2 cellular contexts compared by ENCODE assay signal in genomic region chr2:246489-247145, GRCh38.
A peak's percentile ranks its signal among the peaks of the same experiment; 100 is the strongest.
TF ChIP-seq lines count a peak whose summit lies in the region.

No MANE protein-coding gene starts in this region.

TF ChIP-seq in K562, 482 proteins besides CTCF, POLR2A, EP300 and RAD21:
- no peak for TF ChIP-seq RBM17 (IDR thresholded peaks at IDR 0.05; ENCODE audit: borderline replicate concordance, low read depth, low read length)
- TF ChIP-seq SUPT5H (IDR thresholded peaks at IDR 0.05) = no peak
- TF ChIP-seq ZKSCAN3 (CRISPR knock-in tag; IDR thresholded peaks at IDR 0.05) = no peak
- peak in 1 of 2 experiments; percentile 56; a peak in 3 of 4 replicates for TF ChIP-seq KDM1A (IDR thresholded peaks at IDR 0.05)
- peak; percentile 78 for TF ChIP-seq VEZF1 (CRISPR knock-in tag; IDR thresholded peaks at IDR 0.05)
- no peak for TF ChIP-seq POU5F1 (IDR thresholded peaks at IDR 0.05; ENCODE audit: borderline replicate concordance, low read depth, low read length, partially characterized antibody)
- no peak for TF ChIP-seq RNF219 (CRISPR knock-in tag; IDR thresholded peaks at IDR 0.05)
- TF ChIP-seq, protein P1, sequence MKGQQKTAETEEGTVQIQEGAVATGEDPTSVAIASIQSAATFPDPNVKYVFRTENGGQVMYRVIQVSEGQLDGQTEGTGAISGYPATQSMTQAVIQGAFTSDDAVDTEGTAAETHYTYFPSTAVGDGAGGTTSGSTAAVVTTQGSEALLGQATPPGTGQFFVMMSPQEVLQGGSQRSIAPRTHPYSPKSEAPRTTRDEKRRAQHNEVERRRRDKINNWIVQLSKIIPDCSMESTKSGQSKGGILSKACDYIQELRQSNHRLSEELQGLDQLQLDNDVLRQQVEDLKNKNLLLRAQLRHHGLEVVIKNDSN (CRISPR knock-in tag; IDR thresholded peaks at IDR 0.05) = no peak
- TF ChIP-seq SPI1 (IDR thresholded peaks at IDR 0.05; ENCODE audit: borderline replicate concordance, low read depth, low read length) = peak; percentile 10; the same call in 1 of the 2 replicates
- TF ChIP-seq SMAD2 (IDR thresholded peaks at IDR 0.05; ENCODE audit: low read depth, low read length) = no peak
- TF ChIP-seq, protein P2, sequence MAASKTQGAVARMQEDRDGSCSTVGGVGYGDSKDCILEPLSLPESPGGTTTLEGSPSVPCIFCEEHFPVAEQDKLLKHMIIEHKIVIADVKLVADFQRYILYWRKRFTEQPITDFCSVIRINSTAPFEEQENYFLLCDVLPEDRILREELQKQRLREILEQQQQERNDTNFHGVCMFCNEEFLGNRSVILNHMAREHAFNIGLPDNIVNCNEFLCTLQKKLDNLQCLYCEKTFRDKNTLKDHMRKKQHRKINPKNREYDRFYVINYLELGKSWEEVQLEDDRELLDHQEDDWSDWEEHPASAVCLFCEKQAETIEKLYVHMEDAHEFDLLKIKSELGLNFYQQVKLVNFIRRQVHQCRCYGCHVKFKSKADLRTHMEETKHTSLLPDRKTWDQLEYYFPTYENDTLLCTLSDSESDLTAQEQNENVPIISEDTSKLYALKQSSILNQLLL (CRISPR knock-in tag; IDR thresholded peaks at IDR 0.05; ENCODE audit: borderline replicate concordance) = no peak
- TF ChIP-seq SMARCE1 (IDR thresholded peaks at IDR 0.05) = no peak
- TF ChIP-seq HNRNPK (IDR thresholded peaks at IDR 0.05; ENCODE audit: low read depth, low read length, poor library complexity, severe bottlenecking) = peak; percentile 23
- TF ChIP-seq POLR2AphosphoS2 (IDR thresholded peaks at IDR 0.05; ENCODE audit: low read length) = no peak
- no peak for TF ChIP-seq GTF2A2 (tag; IDR thresholded peaks at IDR 0.05)
- TF ChIP-seq ADNP (tag; IDR thresholded peaks at IDR 0.05) = no peak
- TF ChIP-seq MYBL2 (IDR thresholded peaks at IDR 0.05; ENCODE audit: low read depth) = no peak
- no peak for TF ChIP-seq MYBL2 (CRISPR knock-in tag; IDR thresholded peaks at IDR 0.05; ENCODE audit: borderline replicate concordance)
- no peak for TF ChIP-seq ZNF561 (CRISPR knock-in tag; conservative IDR thresholded peaks at IDR 0.05)
- TF ChIP-seq ARNT (IDR thresholded peaks at IDR 0.05) = no peak
TF ChIP-seq in K562: peak in this region for 4.

TF ChIP-seq in HepG2, 621 proteins besides CTCF, POLR2A, EP300 and RAD21 (continues in another document):
- TF ChIP-seq GFI1 (CRISPR knock-in tag; IDR thresholded peaks at IDR 0.05; ENCODE audit: borderline replicate concordance) (peak; percentile 70; the same call in 1 of the 2 replicates), RELA (CRISPR knock-in tag; IDR thresholded peaks at IDR 0.05) (no peak), MXI1 (IDR thresholded peaks at IDR 0.05; ENCODE audit: borderline replicate concordance, low read depth, low read length) (peak; percentile 19; the same call in 1 of the 3 replicates), ETV5 (CRISPR knock-in tag; IDR thresholded peaks at IDR 0.05; ENCODE audit: borderline replicate concordance) (no peak), TEAD3 (CRISPR knock-in tag; optimal IDR thresholded peaks at IDR 0.05; ENCODE audit: borderline replicate concordance) (peak; percentile 20), MXD3 (CRISPR knock-in tag; IDR thresholded peaks at IDR 0.05) (no peak), MAZ (IDR thresholded peaks at IDR 0.05; ENCODE audit: borderline replicate concordance, low read depth, low read length) (peak; percentile 78), MAZ (CRISPR knock-in tag; IDR thresholded peaks at IDR 0.05; ENCODE audit: low read depth) (no peak), KAT8 (CRISPR knock-in tag; IDR thresholded peaks at IDR 0.05) (peak; percentile 40; the same call in 1 of the 2 replicates), NFKB2 (CRISPR knock-in tag; IDR thresholded peaks at IDR 0.05; ENCODE audit: borderline replicate concordance) (no peak), TERF1 (CRISPR knock-in tag; IDR thresholded peaks at IDR 0.05) (no peak), GATAD2A (CRISPR knock-in tag; IDR thresholded peaks at IDR 0.05) (peak; percentile 50), PAX8 (CRISPR knock-in tag; IDR thresholded peaks at IDR 0.05; ENCODE audit: borderline replicate concordance) (no peak), HNRNPK (IDR thresholded peaks at IDR 0.05; ENCODE audit: low read depth, low read length, poor library complexity, severe bottlenecking) (peak; percentile 92), RORA (CRISPR knock-in tag; IDR thresholded peaks at IDR 0.05) (no peak), HMGXB4 (CRISPR knock-in tag; IDR thresholded peaks at IDR 0.05; ENCODE audit: borderline replicate concordance in 1 of 2, low read depth in 1 of 2) (peak in 1 of 2 experiments; percentile 33; a peak in 1 of 4 replicates), KAT2B (IDR thresholded peaks at IDR 0.05; ENCODE audit: borderline replicate concordance, low read depth, low read length) (no peak), ELF3 (CRISPR knock-in tag; IDR thresholded peaks at IDR 0.05) (peak; percentile 62), SOX13 (IDR thresholded peaks at IDR 0.05) (no peak), SOX13 (CRISPR knock-in tag; conservative IDR thresholded peaks at IDR 0.05 in 1 of 2, IDR thresholded peaks at IDR 0.05 in 1 of 2) (peak in 1 of 2 experiments; percentile 10; a peak in 1 of 4 replicates), ARID3A (IDR thresholded peaks at IDR 0.05; ENCODE audit: low read depth, low read length) (peak; percentile 70), KLF16 (CRISPR knock-in tag; IDR thresholded peaks at IDR 0.05) (peak in 1 of 2 experiments; percentile 51; a peak in 1 of 4 replicates), FOSL2 (CRISPR knock-in tag; IDR thresholded peaks at IDR 0.05) (0 out of 2 replicates have a peak, but pooled peaks have one; percentile 8), ZNF124 (CRISPR knock-in tag; IDR thresholded peaks at IDR 0.05) (no peak), SMC3 (IDR thresholded peaks at IDR 0.05; ENCODE audit: low read length) (peak; percentile 86), ZNF17 (CRISPR knock-in tag; IDR thresholded peaks at IDR 0.05) (no peak)
- TF ChIP-seq, protein P3, sequence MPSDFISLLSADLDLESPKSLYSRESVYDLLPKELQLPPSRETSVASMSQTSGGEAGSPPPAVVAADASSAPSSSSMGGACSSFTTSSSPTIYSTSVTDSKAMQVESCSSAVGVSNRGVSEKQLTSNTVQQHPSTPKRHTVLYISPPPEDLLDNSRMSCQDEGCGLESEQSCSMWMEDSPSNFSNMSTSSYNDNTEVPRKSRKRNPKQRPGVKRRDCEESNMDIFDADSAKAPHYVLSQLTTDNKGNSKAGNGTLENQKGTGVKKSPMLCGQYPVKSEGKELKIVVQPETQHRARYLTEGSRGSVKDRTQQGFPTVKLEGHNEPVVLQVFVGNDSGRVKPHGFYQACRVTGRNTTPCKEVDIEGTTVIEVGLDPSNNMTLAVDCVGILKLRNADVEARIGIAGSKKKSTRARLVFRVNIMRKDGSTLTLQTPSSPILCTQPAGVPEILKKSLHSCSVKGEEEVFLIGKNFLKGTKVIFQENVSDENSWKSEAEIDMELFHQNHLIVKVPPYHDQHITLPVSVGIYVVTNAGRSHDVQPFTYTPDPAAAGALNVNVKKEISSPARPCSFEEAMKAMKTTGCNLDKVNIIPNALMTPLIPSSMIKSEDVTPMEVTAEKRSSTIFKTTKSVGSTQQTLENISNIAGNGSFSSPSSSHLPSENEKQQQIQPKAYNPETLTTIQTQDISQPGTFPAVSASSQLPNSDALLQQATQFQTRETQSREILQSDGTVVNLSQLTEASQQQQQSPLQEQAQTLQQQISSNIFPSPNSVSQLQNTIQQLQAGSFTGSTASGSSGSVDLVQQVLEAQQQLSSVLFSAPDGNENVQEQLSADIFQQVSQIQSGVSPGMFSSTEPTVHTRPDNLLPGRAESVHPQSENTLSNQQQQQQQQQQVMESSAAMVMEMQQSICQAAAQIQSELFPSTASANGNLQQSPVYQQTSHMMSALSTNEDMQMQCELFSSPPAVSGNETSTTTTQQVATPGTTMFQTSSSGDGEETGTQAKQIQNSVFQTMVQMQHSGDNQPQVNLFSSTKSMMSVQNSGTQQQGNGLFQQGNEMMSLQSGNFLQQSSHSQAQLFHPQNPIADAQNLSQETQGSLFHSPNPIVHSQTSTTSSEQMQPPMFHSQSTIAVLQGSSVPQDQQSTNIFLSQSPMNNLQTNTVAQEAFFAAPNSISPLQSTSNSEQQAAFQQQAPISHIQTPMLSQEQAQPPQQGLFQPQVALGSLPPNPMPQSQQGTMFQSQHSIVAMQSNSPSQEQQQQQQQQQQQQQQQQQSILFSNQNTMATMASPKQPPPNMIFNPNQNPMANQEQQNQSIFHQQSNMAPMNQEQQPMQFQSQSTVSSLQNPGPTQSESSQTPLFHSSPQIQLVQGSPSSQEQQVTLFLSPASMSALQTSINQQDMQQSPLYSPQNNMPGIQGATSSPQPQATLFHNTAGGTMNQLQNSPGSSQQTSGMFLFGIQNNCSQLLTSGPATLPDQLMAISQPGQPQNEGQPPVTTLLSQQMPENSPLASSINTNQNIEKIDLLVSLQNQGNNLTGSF (CRISPR knock-in tag; IDR thresholded peaks at IDR 0.05) = no peak
- TF ChIP-seq, protein P4, sequence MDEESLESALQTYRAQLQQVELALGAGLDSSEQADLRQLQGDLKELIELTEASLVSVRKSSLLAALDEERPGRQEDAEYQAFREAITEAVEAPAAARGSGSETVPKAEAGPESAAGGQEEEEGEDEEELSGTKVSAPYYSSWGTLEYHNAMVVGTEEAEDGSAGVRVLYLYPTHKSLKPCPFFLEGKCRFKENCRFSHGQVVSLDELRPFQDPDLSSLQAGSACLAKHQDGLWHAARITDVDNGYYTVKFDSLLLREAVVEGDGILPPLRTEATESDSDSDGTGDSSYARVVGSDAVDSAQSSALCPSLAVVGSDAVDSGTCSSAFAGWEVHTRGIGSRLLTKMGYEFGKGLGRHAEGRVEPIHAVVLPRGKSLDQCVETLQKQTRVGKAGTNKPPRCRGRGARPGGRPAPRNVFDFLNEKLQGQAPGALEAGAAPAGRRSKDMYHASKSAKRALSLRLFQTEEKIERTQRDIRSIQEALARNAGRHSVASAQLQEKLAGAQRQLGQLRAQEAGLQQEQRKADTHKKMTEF (CRISPR knock-in tag; IDR thresholded peaks at IDR 0.05) = no peak
- TF ChIP-seq, protein P5, sequence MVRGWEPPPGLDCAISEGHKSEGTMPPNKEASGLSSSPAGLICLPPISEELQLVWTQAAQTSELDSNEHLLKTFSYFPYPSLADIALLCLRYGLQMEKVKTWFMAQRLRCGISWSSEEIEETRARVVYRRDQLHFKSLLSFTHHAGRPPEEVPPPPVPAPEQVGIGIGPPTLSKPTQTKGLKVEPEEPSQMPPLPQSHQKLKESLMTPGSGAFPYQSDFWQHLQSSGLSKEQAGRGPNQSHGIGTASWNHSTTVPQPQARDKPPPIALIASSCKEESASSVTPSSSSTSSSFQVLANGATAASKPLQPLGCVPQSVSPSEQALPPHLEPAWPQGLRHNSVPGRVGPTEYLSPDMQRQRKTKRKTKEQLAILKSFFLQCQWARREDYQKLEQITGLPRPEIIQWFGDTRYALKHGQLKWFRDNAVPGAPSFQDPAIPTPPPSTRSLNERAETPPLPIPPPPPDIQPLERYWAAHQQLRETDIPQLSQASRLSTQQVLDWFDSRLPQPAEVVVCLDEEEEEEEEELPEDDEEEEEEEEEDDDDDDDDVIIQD (CRISPR knock-in tag; IDR thresholded peaks at IDR 0.05; ENCODE audit: low read depth) = 0 out of 2 replicates have a peak, but pooled peaks have one; percentile 29
- TF ChIP-seq, protein P6, sequence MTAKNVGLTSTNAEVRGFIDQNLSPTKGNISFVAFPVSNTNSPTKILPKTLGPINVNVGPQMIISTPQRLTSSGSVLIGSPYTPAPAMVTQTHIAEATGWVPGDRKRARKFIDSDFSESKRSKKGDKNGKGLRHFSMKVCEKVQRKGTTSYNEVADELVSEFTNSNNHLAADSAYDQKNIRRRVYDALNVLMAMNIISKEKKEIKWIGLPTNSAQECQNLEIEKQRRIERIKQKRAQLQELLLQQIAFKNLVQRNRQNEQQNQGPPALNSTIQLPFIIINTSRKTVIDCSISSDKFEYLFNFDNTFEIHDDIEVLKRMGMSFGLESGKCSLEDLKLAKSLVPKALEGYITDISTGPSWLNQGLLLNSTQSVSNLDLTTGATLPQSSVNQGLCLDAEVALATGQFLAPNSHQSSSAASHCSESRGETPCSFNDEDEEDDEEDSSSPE (CRISPR knock-in tag; IDR thresholded peaks at IDR 0.05) = no peak
